In genomic region chr12:1117970-1118563, GRCh38 we compare ENCODE assay signal across 7 cellular contexts.
DNase-seq lines count a peak whose midpoint lies in the region; ATAC-seq, FAIRE-seq and TF ChIP-seq lines count a peak whose summit lies in the region.

No MANE protein-coding gene starts in this region.

- TF ChIP-seq CTCF in GM20000 (IDR thresholded peaks at IDR 0.05; ENCODE audit: extremely low read depth, missing control alignments), result peak; percentile 80
- peak; percentile 77 for TF ChIP-seq CTCF in WI38 (IDR thresholded peaks at IDR 0.05; ENCODE audit: low read depth, low read length)
- TF ChIP-seq CTCF in kidney (IDR thresholded peaks at IDR 0.05; ENCODE audit: borderline replicate concordance, extremely low read depth, insufficient read depth), result peak; percentile 93

- H3K4me3 ChIP-seq in WI38 (ENCODE audit: low read depth, low read length) (no peak overlapping the region), kidney (ENCODE audit: low read length in 2 of 2) (no peak overlapping the region)

- no peaks in the 10 kb centered on the region for H3K4me1 ChIP-seq in kidney (ENCODE audit: control insufficient read depth in 1 of 2, insufficient read depth in 1 of 2, low read depth in 1 of 2, low read length in 2 of 2)

- DNase-seq in GM20000 (ENCODE audit: low spot score), result peak; percentile 35
- DNase-seq in NCI-H2227 (lab: John Stamatoyannopoulos, UW; ENCODE audit: unreplicated experiment), result peak; percentile 39
- DNase-seq in caudate nucleus (lab: John Stamatoyannopoulos, UW), result peak in 34 of 61 donors; percentile 3 to 77 (median 20)
- DNase-seq in kidney, result no peak
- DNase-seq in stimulated activated CD4-positive, alpha-beta T cell treated with anti-CD3 and anti-CD28 coated beads, Interleukin-2, amount 100 ng/mL, for 24 hours, result peak; percentile 71 to 72

- no peak for ATAC-seq in HG03039 (IDR thresholded peaks at IDR 0.05; ENCODE audit: unreplicated experiment)

- no peaks in the 10 kb centered on the region for H3K36me3 ChIP-seq in kidney (ENCODE audit: control insufficient read depth in 1 of 2, insufficient read depth in 2 of 2, low read length in 2 of 2)

- intact Hi-C loops in kidney (cut with DNase I), result loop anchor here (5.0 kb wide), 1 partner anchor 464 kb away; no protein-coding TSS in a partner anchor

- H3K9ac ChIP-seq in kidney (ENCODE audit: low read length in 2 of 2), result no peak overlapping the region

- H3K27ac ChIP-seq in caudate nucleus (ENCODE audit: low read depth, low read length) (no peak overlapping the region), kidney (ENCODE audit: low read depth in 2 of 2, low read length in 2 of 2) (no peak overlapping the region)

- H3K9me3 ChIP-seq in kidney (ENCODE audit: control insufficient read depth in 1 of 2, low read length in 2 of 2), result no peaks in the 10 kb centered on the region

- peak; percentile 96 for FAIRE-seq in kidney (lab: Jason Lieb, UNC)
